22 cellular contexts compared by ENCODE assay signal in the genomic region with DNA sequence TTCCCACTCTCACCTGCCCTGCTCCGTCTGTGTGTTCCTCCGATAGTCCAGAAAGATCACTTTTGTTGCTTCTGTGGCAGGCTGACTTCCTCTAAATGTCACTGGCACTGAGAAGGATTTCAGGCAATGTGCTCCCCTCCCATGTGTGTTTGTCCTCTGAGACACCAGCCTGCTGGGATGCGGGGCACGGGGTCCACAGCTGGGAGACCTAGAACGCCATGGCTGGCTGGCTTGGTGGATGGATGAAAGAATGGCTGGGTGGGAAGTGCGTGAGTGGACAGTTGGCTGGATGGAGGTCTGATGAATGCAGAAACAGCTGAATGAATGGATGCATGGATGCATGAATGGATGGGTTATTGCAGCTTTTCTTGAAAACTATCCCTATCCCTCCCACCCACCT. TPM values are rescaled to one million over a fixed set of nuclear protein-coding genes. Genes with fewer than 3 reads are reported as not detected.
DNase-seq lines count a peak whose midpoint lies in the region; ATAC-seq, FAIRE-seq and TF ChIP-seq lines count a peak whose summit lies in the region.
"Had no signal": no experiment of that assay in that cellular context is flagged by ENCODE, and none has a peak within 500 bp of the region (broad histone marks: within the 10 kb centered on the region; RNA-seq: fewer than 3 reads in every experiment).

No MANE protein-coding gene starts in this region.

- H3K4me2 ChIP-seq in HepG2 (ENCODE audit: low read depth, low read length) (no peak overlapping the region), neuronal stem cell (ENCODE audit: insufficient read depth, low read length, poor library complexity, severe bottlenecking) (no peak overlapping the region)
- H3K4me2 ChIP-seq: BLaER1 had no signal

- no peak overlapping the region for H2BK120ac ChIP-seq in neuronal stem cell (ENCODE audit: low read depth, low read length)

- in situ Hi-C loops in HepG2 (cut with HindIII; ENCODE audit: extremely low pct_ligation_motif_present, low pct_unique_long_range_greater_than_20kb): no loop called here

- no peak overlapping the region for H3K9ac ChIP-seq in HepG2 (ENCODE audit: insufficient read depth, low read depth, low read length)
- no peak overlapping the region for H3K9ac ChIP-seq in neuronal stem cell (ENCODE audit: low read depth, low read length, poor library complexity)
- H3K9ac ChIP-seq: BLaER1 had no signal

- H3K4me1 ChIP-seq in HepG2 (ENCODE audit: insufficient read depth, low read length) (peaks cover 56% of the 10 kb centered on the region), right lobe of liver (peaks cover 0 to 29% (median 13%) of the 10 kb centered on the region in 4 donors), neuronal stem cell (ENCODE audit: control insufficient read depth in 2 of 2, insufficient read depth in 1 of 2, low read depth in 1 of 2, low read length in 2 of 2) (no peaks in the 10 kb centered on the region), breast epithelium (no peaks in the 10 kb centered on the region)
- H3K4me1 ChIP-seq: SJSA1 had no signal

- no peaks in the 10 kb centered on the region for H3K79me1 ChIP-seq in neuronal stem cell (ENCODE audit: low read depth, low read length)

- no peak overlapping the region for H3K4me3 ChIP-seq in HepG2 (replicated peaks in 1 of 3; ENCODE audit: insufficient read depth in 1 of 3, low read depth in 2 of 3, low read length in 3 of 3)
- H3K4me3 ChIP-seq in right lobe of liver: no peak overlapping the region
- no peak overlapping the region for H3K4me3 ChIP-seq in neuronal stem cell (ENCODE audit: low read length in 2 of 2)
- no peak overlapping the region for H3K4me3 ChIP-seq in breast epithelium
- H3K4me3 ChIP-seq: BLaER1, SJSA1 had no signal

- ATAC-seq in HepG2: no peak
- no peak for ATAC-seq in right lobe of liver

- FAIRE-seq in HepG2 (lab: Jason Lieb, UNC): no peak
- FAIRE-seq: GM12892, H54 had no signal

- no peak overlapping the region for H2BK12ac ChIP-seq in neuronal stem cell (ENCODE audit: low read length)

- H4K91ac ChIP-seq in neuronal stem cell (ENCODE audit: low read depth, low read length, poor library complexity): no peak overlapping the region

- no peak for TF ChIP-seq EP300 in HepG2 (IDR thresholded peaks at IDR 0.05; ENCODE audit: low read depth in 2 of 2, low read length in 2 of 2)
- no peak for TF ChIP-seq EP300 in HepG2 (CRISPR knock-in tag; IDR thresholded peaks at IDR 0.05; ENCODE audit: borderline replicate concordance)

- H3K14ac ChIP-seq in neuronal stem cell (ENCODE audit: low read length): peak overlapping the region; percentile 78

- no peak overlapping the region for H3K23ac ChIP-seq in neuronal stem cell (ENCODE audit: low read depth, low read length, poor library complexity)

- no peak for DNase-seq in HepG2 (ENCODE audit: low spot score)
- DNase-seq in right lobe of liver: no peak
- DNase-seq in neuronal stem cell (ENCODE audit: low spot score): no peak
- no peak for DNase-seq in glomerular visceral epithelial cell (ENCODE audit: extremely low spot score)
- no peak for DNase-seq in breast epithelium (ENCODE audit: low spot score in 2 of 2)
- DNase-seq: CD4-positive, CD25-positive, alpha-beta regulatory T cell; DMS153; DND-41; NCI-H1092; NCI-H2081 treated with DMSO at 0.1 percent for 48 hours; NCI-H2171; NCI-H226; NCI-H510A; NCI-H69; Right ventricle myocardium superior; RPMI8226 had no signal

- intact Hi-C loops in HepG2 (cut with micrococcal nuclease; ENCODE audit: unreplicated experiment): loop anchor here (1.0 kb wide), 1 partner anchor 12 kb away; no protein-coding TSS in a partner anchor
- intact Hi-C loops in right lobe of liver (cut with DNase I): no loop called here
- intact Hi-C loops in breast epithelium (cut with DNase I; ENCODE audit: low total_unique reads): no loop called here

- TF ChIP-seq RAD21 in HepG2 (CRISPR knock-in tag; IDR thresholded peaks at IDR 0.05): no peak

- no peaks in the 10 kb centered on the region for H3K79me2 ChIP-seq in HepG2 (ENCODE audit: insufficient read depth, low read length)

- no peaks in the 10 kb centered on the region for H4K20me1 ChIP-seq in HepG2 (ENCODE audit: insufficient read depth, low read length)
- H4K20me1 ChIP-seq: BLaER1 had no signal

- H3K9me3 ChIP-seq in HepG2 (ENCODE audit: low read length) (no peaks in the 10 kb centered on the region), right lobe of liver (no peaks in the 10 kb centered on the region), neuronal stem cell (replicated peaks in 1 of 2; ENCODE audit: control insufficient read depth in 2 of 2, insufficient read depth in 1 of 2, low read depth in 1 of 2, low read length in 2 of 2) (no peaks in the 10 kb centered on the region), breast epithelium (no peaks in the 10 kb centered on the region)
- H3K9me3 ChIP-seq: BLaER1, SJSA1 had no signal

- TF ChIP-seq CTCF in HepG2 (CRISPR knock-in tag; IDR thresholded peaks at IDR 0.05) (no peak), right lobe of liver (IDR thresholded peaks at IDR 0.05) (no peak), breast epithelium (IDR thresholded peaks at IDR 0.05) (no peak)

- no peak overlapping the region for H3K27ac ChIP-seq in HepG2 (ENCODE audit: extremely low read length, insufficient read depth, low read length)
- peak overlapping the region in 1 of 3 donors; percentile 45 for H3K27ac ChIP-seq in right lobe of liver
- H3K27ac ChIP-seq in neuronal stem cell (replicated peaks; ENCODE audit: low read length): no peak overlapping the region
- H3K27ac ChIP-seq in breast epithelium: peak overlapping the region in 1 of 2 donors; percentile 61
- H3K27ac ChIP-seq: BLaER1, HL-60, SJSA1 had no signal

- H3K18ac ChIP-seq in neuronal stem cell (ENCODE audit: low read length): no peak overlapping the region

- BruUV-seq in HepG2 (replicated peaks; lab: Mats Ljungman, UMichigan): no TSS peak

- 85% methylated on average over 6 of the region's 6 CpGs for WGBS in HepG2 (ENCODE audit: low lambda C conversion rate)
- WGBS in right lobe of liver (ENCODE audit: insufficient coverage, low coverage, low lambda C conversion rate, missing lambda C conversion rate): 81% methylated on average over 6 of the region's 6 CpGs
- no CpG with 5 or more reads among the region's 6 CpGs for WGBS in neuronal stem cell (ENCODE audit: extremely low coverage in 2 of 2, insufficient read length in 2 of 2, insufficient replicate concordance in 1 of 2), 2 donors

- no peak overlapping the region for H3K4ac ChIP-seq in neuronal stem cell (ENCODE audit: low read length)

- no peaks in the 10 kb centered on the region for H3K36me3 ChIP-seq in HepG2 (replicated peaks in 1 of 2; ENCODE audit: control insufficient read depth in 1 of 2, insufficient read depth in 2 of 2, low read length in 2 of 2)
- no peaks in the 10 kb centered on the region for H3K36me3 ChIP-seq in right lobe of liver
- no peaks in the 10 kb centered on the region for H3K36me3 ChIP-seq in neuronal stem cell (replicated peaks in 1 of 2; ENCODE audit: control insufficient read depth in 2 of 2, insufficient read depth in 2 of 2, low read length in 2 of 2)
- no peaks in the 10 kb centered on the region for H3K36me3 ChIP-seq in breast epithelium
- H3K36me3 ChIP-seq: BLaER1, SJSA1 had no signal

- H2AK5ac ChIP-seq in neuronal stem cell (ENCODE audit: low read depth, low read length): no peak overlapping the region

- H4K8ac ChIP-seq in neuronal stem cell (ENCODE audit: low read depth, low read length): no peak overlapping the region

- CTCF ChIA-PET in HepG2 (lab: Yijun Ruan, JAX; ENCODE audit: low intra/inter-chr PET ratio, low total read pairs): no interaction called here

- POLR2A ChIA-PET in HepG2 (lab: Yijun Ruan, JAX): no interaction called here

- H2BK15ac ChIP-seq in neuronal stem cell (ENCODE audit: low read length): no peak overlapping the region

- TF ChIP-seq POLR2A in HepG2 (IDR thresholded peaks at IDR 0.05; ENCODE audit: insufficient read depth in 1 of 2, low read depth in 2 of 2, low read length in 2 of 2): no peak
- TF ChIP-seq POLR2A in right lobe of liver (IDR thresholded peaks at IDR 0.05): no peak
- no peak for TF ChIP-seq POLR2A in breast epithelium (IDR thresholded peaks at IDR 0.05)

- H3K27me3 ChIP-seq in HepG2 (ENCODE audit: control insufficient read depth in 1 of 2, insufficient read depth in 2 of 2, low read length in 2 of 2) (no peaks in the 10 kb centered on the region), right lobe of liver (no peaks in the 10 kb centered on the region), neuronal stem cell (ENCODE audit: control insufficient read depth in 3 of 3, insufficient read depth in 3 of 3, low read depth in 1 of 3, low read length in 3 of 3) (peaks cover 0 to 6% (median 0%) of the 10 kb centered on the region in 3 experiments), breast epithelium (no peaks in the 10 kb centered on the region)
- H3K27me3 ChIP-seq: BLaER1, SJSA1 had no signal

- H2AFZ ChIP-seq in HepG2 (ENCODE audit: low read length) (no peak overlapping the region), neuronal stem cell (ENCODE audit: low read length) (no peak overlapping the region)

- no peak overlapping the region for H2BK5ac ChIP-seq in neuronal stem cell (ENCODE audit: low read length)

RNA-seq across cellular contexts. Expression of a gene that starts 3.4 kb away (rescaled TPM):
- total RNA-seq in HepG2 (2016; rRNA removed; fragmentation: Illumina TruSeq; extraction: Trizol) (not detected in 2 replicates), right lobe of liver (1 to 10 TPM in 3 of 6 experiments, under 1 TPM in 3; 0.77 to 6.5 (median 1.1) TPM), breast epithelium (1 to 10 TPM in 2 of 3 donors, under 1 TPM in 1; 0.88 to 5.6 (median 1.3) TPM)
- not detected in 2 replicates for total RNA-seq in HepG2 (2016; cell fraction: cytosol; rRNA removed; fragmentation: Illumina TruSeq; extraction: Trizol; ENCODE audit: low read depth)
- total RNA-seq in HepG2 (2016; cell fraction: insoluble cytoplasmic fraction; rRNA removed; fragmentation: Illumina TruSeq; extraction: Trizol): not detected in 2 replicates
- not detected in 2 replicates for total RNA-seq in HepG2 (2016; cell fraction: membrane; rRNA removed; fragmentation: Illumina TruSeq; extraction: Trizol)
- total RNA-seq in HepG2 (2016; cell fraction: nucleus; rRNA removed; fragmentation: Illumina TruSeq; extraction: Trizol): not detected in 2 replicates
- polyA plus RNA-seq in HepG2 (2011; rRNA removed): not detected in 2 replicates
- not detected in 2 replicates for polyA plus RNA-seq in HepG2 (2011; cell fraction: cytosol; rRNA removed)
- not detected in 2 replicates for polyA plus RNA-seq in HepG2 (2011; cell fraction: nucleus; rRNA removed)
- not detected in 2 replicates for polyA plus RNA-seq in HepG2 (2012)
- polyA plus RNA-seq in HepG2 (2016; cell fraction: cytosol; fragmentation: Illumina TruSeq; extraction: Trizol; ENCODE audit: low read depth): not detected in 2 replicates
- not detected in 2 replicates for polyA plus RNA-seq in HepG2 (2016; cell fraction: insoluble cytoplasmic fraction; fragmentation: Illumina TruSeq; extraction: Trizol; ENCODE audit: low read depth)
- polyA plus RNA-seq in HepG2 (2016; cell fraction: membrane; fragmentation: Illumina TruSeq; extraction: Trizol; ENCODE audit: low read depth): not detected in 2 replicates
- polyA plus RNA-seq in HepG2 (2016; cell fraction: nucleus; fragmentation: Illumina TruSeq; extraction: Trizol; ENCODE audit: insufficient read depth, low read depth): not detected in 2 replicates
- polyA minus RNA-seq in HepG2 (2011; rRNA and poly(A)+ RNA removed; ENCODE audit: low replicate concordance): not detected in 2 replicates
- not detected in 2 replicates for polyA minus RNA-seq in HepG2 (2011; cell fraction: cytosol; rRNA and poly(A)+ RNA removed)
- not detected in 2 replicates for polyA minus RNA-seq in HepG2 (2011; cell fraction: nucleus; rRNA and poly(A)+ RNA removed)
- not detected for polyA plus RNA-seq in neuronal stem cell (2013, experiment 1 of 2)
- polyA plus RNA-seq in neuronal stem cell (2013, experiment 2 of 2): not detected
- total RNA-seq: A172; CD4-positive, CD25-positive, alpha-beta regulatory T cell; SJSA1 had no signal
- polyA plus RNA-seq: CD4-positive, CD25-positive, alpha-beta regulatory T cell had no signal

RNA-seq across cellular contexts. Expression of a gene that starts 22.3 kb away (rescaled TPM):
- not detected in 2 replicates for total RNA-seq in HepG2 (2016; rRNA removed; fragmentation: Illumina TruSeq; extraction: Trizol)
- total RNA-seq in HepG2 (2016; cell fraction: cytosol; rRNA removed; fragmentation: Illumina TruSeq; extraction: Trizol; ENCODE audit: low read depth): not detected in 2 replicates
- total RNA-seq in HepG2 (2016; cell fraction: insoluble cytoplasmic fraction; rRNA removed; fragmentation: Illumina TruSeq; extraction: Trizol): not detected in 2 replicates
- not detected in 2 replicates for total RNA-seq in HepG2 (2016; cell fraction: membrane; rRNA removed; fragmentation: Illumina TruSeq; extraction: Trizol)
- total RNA-seq in HepG2 (2016; cell fraction: nucleus; rRNA removed; fragmentation: Illumina TruSeq; extraction: Trizol): not detected in 2 replicates
- polyA plus RNA-seq in HepG2 (2011; rRNA removed): not detected in 2 replicates
- polyA plus RNA-seq in HepG2 (2011; cell fraction: cytosol; rRNA removed): not detected in 2 replicates
- polyA plus RNA-seq in HepG2 (2011; cell fraction: nucleus; rRNA removed): not detected in 2 replicates
- not detected in 2 replicates for polyA plus RNA-seq in HepG2 (2012)
- not detected in 2 replicates for polyA plus RNA-seq in HepG2 (2016; cell fraction: cytosol; fragmentation: Illumina TruSeq; extraction: Trizol; ENCODE audit: low read depth)
- polyA plus RNA-seq in HepG2 (2016; cell fraction: insoluble cytoplasmic fraction; fragmentation: Illumina TruSeq; extraction: Trizol; ENCODE audit: low read depth): not detected in 2 replicates
- not detected in 2 replicates for polyA plus RNA-seq in HepG2 (2016; cell fraction: membrane; fragmentation: Illumina TruSeq; extraction: Trizol; ENCODE audit: low read depth)
- polyA plus RNA-seq in HepG2 (2016; cell fraction: nucleus; fragmentation: Illumina TruSeq; extraction: Trizol; ENCODE audit: insufficient read depth, low read depth): not detected in 2 replicates
- not detected in 2 replicates for polyA minus RNA-seq in HepG2 (2011; rRNA and poly(A)+ RNA removed; ENCODE audit: low replicate concordance)
- not detected in 2 replicates for polyA minus RNA-seq in HepG2 (2011; cell fraction: cytosol; rRNA and poly(A)+ RNA removed)
- polyA minus RNA-seq in HepG2 (2011; cell fraction: nucleus; rRNA and poly(A)+ RNA removed): not detected in 2 replicates
- total RNA-seq in right lobe of liver: 10 to 100 TPM in 2 of 6 experiments, 1 to 10 TPM in 4; 1.5 to 22.3 (median 7.6) TPM
- not detected for polyA plus RNA-seq in neuronal stem cell (2013, experiment 1 of 2)
- polyA plus RNA-seq in neuronal stem cell (2013, experiment 2 of 2): not detected
- 10 to 100 TPM in 2 of 3 donors, 1 to 10 TPM in 1; 5.9 to 84.9 (median 12.0) TPM for total RNA-seq in breast epithelium
- total RNA-seq: A172; CD4-positive, CD25-positive, alpha-beta regulatory T cell; SJSA1 had no signal
- polyA plus RNA-seq: CD4-positive, CD25-positive, alpha-beta regulatory T cell had no signal

RNA-seq across cellular contexts. Expression of a gene that starts 25.2 kb away (rescaled TPM):
- not detected in 2 replicates for total RNA-seq in HepG2 (2016; rRNA removed; fragmentation: Illumina TruSeq; extraction: Trizol)
- total RNA-seq in HepG2 (2016; cell fraction: cytosol; rRNA removed; fragmentation: Illumina TruSeq; extraction: Trizol; ENCODE audit: low read depth): not detected in 2 replicates
- total RNA-seq in HepG2 (2016; cell fraction: insoluble cytoplasmic fraction; rRNA removed; fragmentation: Illumina TruSeq; extraction: Trizol): not detected in 2 replicates
- not detected in 2 replicates for total RNA-seq in HepG2 (2016; cell fraction: membrane; rRNA removed; fragmentation: Illumina TruSeq; extraction: Trizol)
- not detected in 2 replicates for total RNA-seq in HepG2 (2016; cell fraction: nucleus; rRNA removed; fragmentation: Illumina TruSeq; extraction: Trizol)
- not detected in 2 replicates for polyA plus RNA-seq in HepG2 (2011; rRNA removed)
- polyA plus RNA-seq in HepG2 (2011; cell fraction: cytosol; rRNA removed): 0.08 TPM in 1 of 2 replicates, not detected in the other
- polyA plus RNA-seq in HepG2 (2011; cell fraction: nucleus; rRNA removed): 0.35 TPM in 1 of 2 replicates, not detected in the other
- polyA plus RNA-seq in HepG2 (2012): not detected in 2 replicates
- polyA plus RNA-seq in HepG2 (2016; cell fraction: cytosol; fragmentation: Illumina TruSeq; extraction: Trizol; ENCODE audit: low read depth): not detected in 2 replicates
- not detected in 2 replicates for polyA plus RNA-seq in HepG2 (2016; cell fraction: insoluble cytoplasmic fraction; fragmentation: Illumina TruSeq; extraction: Trizol; ENCODE audit: low read depth)
- polyA plus RNA-seq in HepG2 (2016; cell fraction: membrane; fragmentation: Illumina TruSeq; extraction: Trizol; ENCODE audit: low read depth): not detected in 2 replicates
- polyA plus RNA-seq in HepG2 (2016; cell fraction: nucleus; fragmentation: Illumina TruSeq; extraction: Trizol; ENCODE audit: insufficient read depth, low read depth): not detected in 2 replicates
- not detected in 2 replicates for polyA minus RNA-seq in HepG2 (2011; rRNA and poly(A)+ RNA removed; ENCODE audit: low replicate concordance)
- polyA minus RNA-seq in HepG2 (2011; cell fraction: cytosol; rRNA and poly(A)+ RNA removed): not detected in 2 replicates
- polyA minus RNA-seq in HepG2 (2011; cell fraction: nucleus; rRNA and poly(A)+ RNA removed): not detected in 2 replicates
- not detected for total RNA-seq in right lobe of liver
- polyA plus RNA-seq in neuronal stem cell (2013, experiment 1 of 2): 0.49 TPM
- 0.93 TPM for polyA plus RNA-seq in neuronal stem cell (2013, experiment 2 of 2)
- total RNA-seq in breast epithelium: not detected
- total RNA-seq: CD4-positive, CD25-positive, alpha-beta regulatory T cell; Right ventricle myocardium superior; SJSA1 had no signal

RNA-seq across cellular contexts. Expression of a gene that starts 35.6 kb away (rescaled TPM):
- total RNA-seq in HepG2 (2016; rRNA removed; fragmentation: Illumina TruSeq; extraction: Trizol) (0.83 and 2.0 TPM in 2 replicates), right lobe of liver (10 to 100 TPM in 5 of 6 experiments, 1 to 10 TPM in 1; 9.7 to 21.5 (median 14.7) TPM), breast epithelium (10 to 100 TPM; 20.3 to 45.5 (median 42.1) TPM)
- 0.40 and 0.71 TPM in 2 replicates for total RNA-seq in HepG2 (2016; cell fraction: cytosol; rRNA removed; fragmentation: Illumina TruSeq; extraction: Trizol; ENCODE audit: low read depth)
- 0.43 and 2.2 TPM in 2 replicates for total RNA-seq in HepG2 (2016; cell fraction: insoluble cytoplasmic fraction; rRNA removed; fragmentation: Illumina TruSeq; extraction: Trizol)
- 0.65 and 1.2 TPM in 2 replicates for total RNA-seq in HepG2 (2016; cell fraction: membrane; rRNA removed; fragmentation: Illumina TruSeq; extraction: Trizol)
- 4.1 and 4.6 TPM in 2 replicates for total RNA-seq in HepG2 (2016; cell fraction: nucleus; rRNA removed; fragmentation: Illumina TruSeq; extraction: Trizol)
- polyA plus RNA-seq in HepG2 (2011; rRNA removed): 4.2 and 5.8 TPM in 2 replicates
- polyA plus RNA-seq in HepG2 (2011; cell fraction: cytosol; rRNA removed): 1.7 and 2.2 TPM in 2 replicates
- polyA plus RNA-seq in HepG2 (2011; cell fraction: nucleus; rRNA removed): 26.9 and 33.5 TPM in 2 replicates
- polyA plus RNA-seq in HepG2 (2012): 5.1 and 5.4 TPM in 2 replicates
- 0.33 and 0.60 TPM in 2 replicates for polyA plus RNA-seq in HepG2 (2016; cell fraction: cytosol; fragmentation: Illumina TruSeq; extraction: Trizol; ENCODE audit: low read depth)
- polyA plus RNA-seq in HepG2 (2016; cell fraction: insoluble cytoplasmic fraction; fragmentation: Illumina TruSeq; extraction: Trizol; ENCODE audit: low read depth): 0.62 and 1.0 TPM in 2 replicates
- polyA plus RNA-seq in HepG2 (2016; cell fraction: membrane; fragmentation: Illumina TruSeq; extraction: Trizol; ENCODE audit: low read depth): 0.48 and 0.87 TPM in 2 replicates
- polyA plus RNA-seq in HepG2 (2016; cell fraction: nucleus; fragmentation: Illumina TruSeq; extraction: Trizol; ENCODE audit: insufficient read depth, low read depth): 4.4 and 5.8 TPM in 2 replicates
- polyA minus RNA-seq in HepG2 (2011; rRNA and poly(A)+ RNA removed; ENCODE audit: low replicate concordance): 8.7 and 9.2 TPM in 2 replicates
- polyA minus RNA-seq in HepG2 (2011; cell fraction: cytosol; rRNA and poly(A)+ RNA removed): 1.4 and 2.2 TPM in 2 replicates
- 9.5 and 16.4 TPM in 2 replicates for polyA minus RNA-seq in HepG2 (2011; cell fraction: nucleus; rRNA and poly(A)+ RNA removed)
- 11.9 TPM for polyA plus RNA-seq in neuronal stem cell (2013, experiment 1 of 2)
- 11.4 TPM for polyA plus RNA-seq in neuronal stem cell (2013, experiment 2 of 2)

RNA-seq across cellular contexts. Expression of a gene that starts 41.2 kb away (rescaled TPM):
- total RNA-seq in HepG2 (2016; rRNA removed; fragmentation: Illumina TruSeq; extraction: Trizol): 21.1 and 40.4 TPM in 2 replicates
- 12.8 and 15.4 TPM in 2 replicates for total RNA-seq in HepG2 (2016; cell fraction: cytosol; rRNA removed; fragmentation: Illumina TruSeq; extraction: Trizol; ENCODE audit: low read depth)
- 21.8 and 38.8 TPM in 2 replicates for total RNA-seq in HepG2 (2016; cell fraction: insoluble cytoplasmic fraction; rRNA removed; fragmentation: Illumina TruSeq; extraction: Trizol)
- total RNA-seq in HepG2 (2016; cell fraction: membrane; rRNA removed; fragmentation: Illumina TruSeq; extraction: Trizol): 13.8 and 14.2 TPM in 2 replicates
- total RNA-seq in HepG2 (2016; cell fraction: nucleus; rRNA removed; fragmentation: Illumina TruSeq; extraction: Trizol): 46.8 and 57.0 TPM in 2 replicates
- polyA plus RNA-seq in HepG2 (2011; rRNA removed): 46.3 and 51.3 TPM in 2 replicates
- 11.4 and 15.3 TPM in 2 replicates for polyA plus RNA-seq in HepG2 (2011; cell fraction: cytosol; rRNA removed)
- 271 and 279 TPM in 2 replicates for polyA plus RNA-seq in HepG2 (2011; cell fraction: nucleus; rRNA removed)
- 32.1 and 38.4 TPM in 2 replicates for polyA plus RNA-seq in HepG2 (2012)
- polyA plus RNA-seq in HepG2 (2016; cell fraction: cytosol; fragmentation: Illumina TruSeq; extraction: Trizol; ENCODE audit: low read depth): 9.9 TPM in 2 replicates
- polyA plus RNA-seq in HepG2 (2016; cell fraction: insoluble cytoplasmic fraction; fragmentation: Illumina TruSeq; extraction: Trizol; ENCODE audit: low read depth): 26.1 and 30.6 TPM in 2 replicates
- polyA plus RNA-seq in HepG2 (2016; cell fraction: membrane; fragmentation: Illumina TruSeq; extraction: Trizol; ENCODE audit: low read depth): 10.9 and 13.1 TPM in 2 replicates
- 91.9 and 92.7 TPM in 2 replicates for polyA plus RNA-seq in HepG2 (2016; cell fraction: nucleus; fragmentation: Illumina TruSeq; extraction: Trizol; ENCODE audit: insufficient read depth, low read depth)
- polyA minus RNA-seq in HepG2 (2011; rRNA and poly(A)+ RNA removed; ENCODE audit: low replicate concordance): 27.4 and 44.3 TPM in 2 replicates
- 4.0 and 5.6 TPM in 2 replicates for polyA minus RNA-seq in HepG2 (2011; cell fraction: cytosol; rRNA and poly(A)+ RNA removed)
- 68.1 and 83.3 TPM in 2 replicates for polyA minus RNA-seq in HepG2 (2011; cell fraction: nucleus; rRNA and poly(A)+ RNA removed)
- 100 to 1,000 TPM in 4 of 6 experiments, 10 to 100 TPM in 2; 58.2 to 157 (median 117) TPM for total RNA-seq in right lobe of liver
- 36.4 TPM for polyA plus RNA-seq in neuronal stem cell (2013, experiment 1 of 2)
- 37.7 TPM for polyA plus RNA-seq in neuronal stem cell (2013, experiment 2 of 2)
- total RNA-seq in breast epithelium: 10 to 100 TPM; 26.1 to 37.0 (median 36.7) TPM
